ENCODE assay signal across 8 cellular contexts in genomic region chr7:23471090-23471859, GRCh38. TPM values are rescaled to one million over a fixed set of nuclear protein-coding genes. Genes with fewer than 3 reads are reported as not detected.
DNase-seq lines count a peak whose midpoint lies in the region; ATAC-seq and TF ChIP-seq lines count a peak whose summit lies in the region.

No MANE protein-coding gene starts in this region.

- intact Hi-C loops in activated CD4-positive, alpha-beta memory T cell treated with anti-CD3 and anti-CD28 coated beads for 36 hours (cut with micrococcal nuclease) = loop anchor here (2.0 to 5.0 kb wide), 2 partner anchors 60 to 126 kb away; partner anchors contain the start of genes CCDC126 and TRA2A

- peak overlapping the region; percentile 64 to 71 for H3K4me3 ChIP-seq in foreskin fibroblast (ENCODE audit: low read depth in 1 of 2, low read length in 2 of 2)
- H3K4me3 ChIP-seq in gastroesophageal sphincter = peak overlapping the region in 1 of 2 donors; percentile 49

- peaks cover 100% of the 10 kb centered on the region for H3K27me3 ChIP-seq in gastroesophageal sphincter

- H3K9me3 Mint-ChIP-seq in activated CD4-positive, alpha-beta memory T cell treated with anti-CD3 and anti-CD28 coated beads for 36 hours = no peaks in the 10 kb centered on the region
- H3K9me3 Mint-ChIP-seq in stimulated activated memory B cell treated with anti-CD40 and anti-IgM and Interleukin-4, amounts not matched to agents 10 μg/mL and 1 μg/mL and 100 μg/mL, for 72 hours = no peaks in the 10 kb centered on the region

- CTCF ChIA-PET in activated CD4-positive, alpha-beta memory T cell treated with anti-CD3 and anti-CD28 coated beads for 36 hours (lab: Charles Lee) = no interaction called here

- no peaks in the 10 kb centered on the region for H3K36me3 ChIP-seq in gastroesophageal sphincter

- H3K9me3 ChIP-seq in gastroesophageal sphincter = peaks cover 0 to 4% (median 0%) of the 10 kb centered on the region in 3 donors

- H3K27me3 Mint-ChIP-seq in activated CD4-positive, alpha-beta memory T cell treated with anti-CD3 and anti-CD28 coated beads for 36 hours = peaks cover 61% of the 10 kb centered on the region
- peaks cover 66% of the 10 kb centered on the region for H3K27me3 Mint-ChIP-seq in stimulated activated memory B cell treated with anti-CD40 and anti-IgM and Interleukin-4, amounts not matched to agents 10 μg/mL and 1 μg/mL and 100 μg/mL, for 72 hours

- no peak for TF ChIP-seq POLR2A in gastroesophageal sphincter (IDR thresholded peaks at IDR 0.05)

- peak; percentile 73 for DNase-seq in activated effector memory CD4-positive, alpha-beta T cell treated with anti-CD3 and anti-CD28 coated beads, Interleukin-2, amount 50 U/mL, for 16 hours
- no peak for DNase-seq in activated effector memory CD4-positive, alpha-beta T cell treated with Interleukin-2 at 50 U/mL for 16 hours
- peak; percentile 39 for DNase-seq in NCI-H2171 treated with DMSO at 0.1 percent for 48 hours (lab: John Stamatoyannopoulos, UW)
- DNase-seq in activated CD4-positive, alpha-beta memory T cell treated with anti-CD3 and anti-CD28 coated beads for 36 hours = peak; percentile 46
- peak; percentile 70 to 91 for DNase-seq in foreskin fibroblast

- ATAC-seq in HG02884 (IDR thresholded peaks at IDR 0.05; ENCODE audit: unreplicated experiment) (peak; percentile 22), gastroesophageal sphincter (no peak)
- ATAC-seq in stimulated activated memory B cell treated with anti-CD40 and anti-IgM and Interleukin-4, amounts not matched to agents 10 μg/mL and 1 μg/mL and 100 μg/mL, for 72 hours = peak; percentile 44

- H3K27ac ChIP-seq in gastroesophageal sphincter = no peak overlapping the region

- TF ChIP-seq CTCF in foreskin fibroblast (IDR thresholded peaks at IDR 0.05; ENCODE audit: low read depth, low read length) = no peak
- TF ChIP-seq CTCF in gastroesophageal sphincter (IDR thresholded peaks at IDR 0.05) = no peak

- H3K27ac Mint-ChIP-seq in activated CD4-positive, alpha-beta memory T cell treated with anti-CD3 and anti-CD28 coated beads for 36 hours = no peak overlapping the region
- H3K27ac Mint-ChIP-seq in stimulated activated memory B cell treated with anti-CD40 and anti-IgM and Interleukin-4, amounts not matched to agents 10 μg/mL and 1 μg/mL and 100 μg/mL, for 72 hours = peak overlapping the region; percentile 38

- peaks cover 0 to 59% (median 46%) of the 10 kb centered on the region in 3 donors for H3K4me1 ChIP-seq in gastroesophageal sphincter

- 36 to 55% methylated on average over 10 to 13 of the region's 45 CpGs for WGBS in gastroesophageal sphincter (ENCODE audit: low coverage in 1 of 2), 2 donors

- POLR2A ChIA-PET in activated CD4-positive, alpha-beta memory T cell treated with anti-CD3 and anti-CD28 coated beads for 36 hours (lab: Charles Lee) = no interaction called here

- H3K4me1 Mint-ChIP-seq in activated CD4-positive, alpha-beta memory T cell treated with anti-CD3 and anti-CD28 coated beads for 36 hours (ENCODE audit: low read depth) = peaks cover 43% of the 10 kb centered on the region
- peaks cover 34% of the 10 kb centered on the region for H3K4me1 Mint-ChIP-seq in stimulated activated memory B cell treated with anti-CD40 and anti-IgM and Interleukin-4, amounts not matched to agents 10 μg/mL and 1 μg/mL and 100 μg/mL, for 72 hours

- peaks cover 2% of the 10 kb centered on the region for H3K36me3 Mint-ChIP-seq in activated CD4-positive, alpha-beta memory T cell treated with anti-CD3 and anti-CD28 coated beads for 36 hours
- no peaks in the 10 kb centered on the region for H3K36me3 Mint-ChIP-seq in stimulated activated memory B cell treated with anti-CD40 and anti-IgM and Interleukin-4, amounts not matched to agents 10 μg/mL and 1 μg/mL and 100 μg/mL, for 72 hours

- TF ChIP-seq EP300 in gastroesophageal sphincter (IDR thresholded peaks at IDR 0.05) = no peak

- H3K4me3 Mint-ChIP-seq in activated CD4-positive, alpha-beta memory T cell treated with anti-CD3 and anti-CD28 coated beads for 36 hours = peak overlapping the region; percentile 64
- peak overlapping the region; percentile 77 for H3K4me3 Mint-ChIP-seq in stimulated activated memory B cell treated with anti-CD40 and anti-IgM and Interleukin-4, amounts not matched to agents 10 μg/mL and 1 μg/mL and 100 μg/mL, for 72 hours

RNA-seq across cellular contexts. Expression of gene IGF2BP3, which starts 1.0 kb away (rescaled TPM):
- under 1 TPM; 0.19 to 0.24 TPM for total RNA-seq in activated CD4-positive, alpha-beta memory T cell treated with anti-CD3 and anti-CD28 coated beads for 36 hours
- total RNA-seq in gastroesophageal sphincter = under 1 TPM in 2 of 4 donors, not detected in 2; 0.13 to 0.35 TPM
